ENCODE assay signal across 13 cellular contexts in genomic region chr22:46040471-46041465, GRCh38.
DNase-seq lines count a peak whose midpoint lies in the region; ATAC-seq and TF ChIP-seq lines count a peak whose summit lies in the region.
"Had no signal": no experiment of that assay in that cellular context is flagged by ENCODE, and none has a peak within 500 bp of the region (broad histone marks: within the 10 kb centered on the region; RNA-seq: fewer than 3 reads in every experiment).

No MANE protein-coding gene starts in this region.

- H3K27ac Mint-ChIP-seq in chondrocyte (ENCODE audit: unreplicated experiment) = no peak overlapping the region
- no peak overlapping the region for H3K27ac Mint-ChIP-seq in effector memory CD8-positive, alpha-beta T cell
- H3K27ac Mint-ChIP-seq: CD4-positive, CD25-positive, alpha-beta regulatory T cell; stimulated activated effector memory CD8-positive, alpha-beta T cell treated with anti-CD3 and anti-CD28 coated beads, Interleukin-12 subunit alpha, Interleukin-12 subunit beta, amount 100 ng/mL, for 72 hours had no signal

- DNase-seq in LHCN-M2 (ENCODE audit: low read depth) = peak; percentile 74
- peak; percentile 67 for DNase-seq in chondrocyte (ENCODE audit: low spot score)
- peak; percentile 10 for DNase-seq in omental fat pad (ENCODE audit: low spot score)
- DNase-seq in effector memory CD8-positive, alpha-beta T cell = no peak
- DNase-seq in brain microvascular endothelial cell = no peak
- no peak for DNase-seq in NCI-H1048 (lab: John Stamatoyannopoulos, UW)
- no peak for DNase-seq in GM19238 (ENCODE audit: insufficient read length, low spot score)
- DNase-seq: CD4-positive, CD25-positive, alpha-beta regulatory T cell; foreskin melanocyte; midbrain; NCI-H446 had no signal

- no peaks in the 10 kb centered on the region for H3K36me3 Mint-ChIP-seq in chondrocyte (ENCODE audit: low read depth)
- H3K36me3 Mint-ChIP-seq in effector memory CD8-positive, alpha-beta T cell (ENCODE audit: insufficient read depth) = peaks cover 4% of the 10 kb centered on the region
- H3K36me3 Mint-ChIP-seq: CD4-positive, CD25-positive, alpha-beta regulatory T cell; stimulated activated effector memory CD8-positive, alpha-beta T cell treated with anti-CD3 and anti-CD28 coated beads, Interleukin-12 subunit alpha, Interleukin-12 subunit beta, amount 100 ng/mL, for 72 hours had no signal

- H3K27me3 ChIP-seq in brain microvascular endothelial cell (replicated peaks) = no peaks in the 10 kb centered on the region

- H3K4me3 ChIP-seq in brain microvascular endothelial cell (ENCODE audit: low read depth, low read length) = no peak overlapping the region

- TF ChIP-seq CTCF in 22Rv1 (IDR thresholded peaks at IDR 0.05) (no peak), chondrocyte (IDR thresholded peaks at IDR 0.05) (no peak), omental fat pad (IDR thresholded peaks at IDR 0.05) (no peak), brain microvascular endothelial cell (IDR thresholded peaks at IDR 0.05; ENCODE audit: low read depth, low read length, missing control alignments) (no peak)

- no peak overlapping the region for H3K4me3 Mint-ChIP-seq in chondrocyte (ENCODE audit: unreplicated experiment)
- no peak overlapping the region for H3K4me3 Mint-ChIP-seq in effector memory CD8-positive, alpha-beta T cell
- H3K4me3 Mint-ChIP-seq: stimulated activated effector memory CD8-positive, alpha-beta T cell treated with anti-CD3 and anti-CD28 coated beads, Interleukin-12 subunit alpha, Interleukin-12 subunit beta, amount 100 ng/mL, for 72 hours had no signal

- no peak for ATAC-seq in omental fat pad (ENCODE audit: low FRiP score)
- no peak for ATAC-seq in effector memory CD8-positive, alpha-beta T cell (replicated peaks)
- ATAC-seq: stimulated activated effector memory CD8-positive, alpha-beta T cell treated with anti-CD3 and anti-CD28 coated beads, Interleukin-12 subunit alpha, Interleukin-12 subunit beta, amount 100 ng/mL, for 72 hours had no signal

- H3K36me3 ChIP-seq in brain microvascular endothelial cell (replicated peaks) = no peaks in the 10 kb centered on the region

- no peaks in the 10 kb centered on the region for H3K27me3 Mint-ChIP-seq in chondrocyte (ENCODE audit: low read depth)
- peaks cover 0 to 19% of the 10 kb centered on the region in 2 donors for H3K27me3 Mint-ChIP-seq in effector memory CD8-positive, alpha-beta T cell
- H3K27me3 Mint-ChIP-seq: CD4-positive, CD25-positive, alpha-beta regulatory T cell had no signal

- peak overlapping the region; percentile 100 for H3K27ac ChIP-seq in 22Rv1
- no peak overlapping the region for H3K27ac ChIP-seq in brain microvascular endothelial cell

- in situ Hi-C loops in brain microvascular endothelial cell (cut with HindIII; ENCODE audit: low pct_ligation_motif_present, low sequenced_read_pairs) = no loop called here

- H3K4me1 Mint-ChIP-seq in chondrocyte (ENCODE audit: low read depth) = peaks cover 36% of the 10 kb centered on the region
- peaks cover 8 to 10% of the 10 kb centered on the region in 2 donors for H3K4me1 Mint-ChIP-seq in effector memory CD8-positive, alpha-beta T cell (ENCODE audit: low read depth in 2 of 2)

- no peaks in the 10 kb centered on the region for H3K9me3 Mint-ChIP-seq in chondrocyte (ENCODE audit: low read depth)
- no peaks in the 10 kb centered on the region for H3K9me3 Mint-ChIP-seq in effector memory CD8-positive, alpha-beta T cell
- H3K9me3 Mint-ChIP-seq: CD4-positive, CD25-positive, alpha-beta regulatory T cell; stimulated activated effector memory CD8-positive, alpha-beta T cell treated with anti-CD3 and anti-CD28 coated beads, Interleukin-12 subunit alpha, Interleukin-12 subunit beta, amount 100 ng/mL, for 72 hours had no signal

Comparison
In these comparisons a context has a peak if more than half of its experiments do, and no peak if none do; other contexts are left out.
1. DNase-seq: peak in LHCN-M2 (single experiment), chondrocyte (single experiment) and omental fat pad (single experiment); none in effector memory CD8-positive, alpha-beta T cell (0 of 3), brain microvascular endothelial cell (single experiment), NCI-H1048 (single experiment) and GM19238 (single experiment).